In genomic region chr20:53515749-53516148, GRCh38 we compare ENCODE assay signal across 20 cellular contexts.
A peak's percentile ranks its signal among the peaks of the same experiment; 100 is the strongest.
DNase-seq lines count a peak whose midpoint lies in the region; ATAC-seq and TF ChIP-seq lines count a peak whose summit lies in the region.
"Had no signal": no experiment of that assay in that cellular context is flagged by ENCODE, and none has a peak within 500 bp of the region (broad histone marks: within the 10 kb centered on the region; RNA-seq: fewer than 3 reads in every experiment).

No MANE protein-coding gene starts in this region.

- WGBS in body of pancreas, 2 donors = 60 to 62% methylated on average over 4 of the region's 4 CpGs

- no peak for TF ChIP-seq CTCF in Caco-2 (IDR thresholded peaks at IDR 0.05; ENCODE audit: insufficient read depth in 1 of 2, low read depth in 1 of 2, low read length in 1 of 2, severe bottlenecking in 1 of 2, unreplicated experiment in 1 of 2)
- TF ChIP-seq CTCF in neural cell (IDR thresholded peaks at IDR 0.05; ENCODE audit: poor library complexity, severe bottlenecking) = no peak
- TF ChIP-seq CTCF in body of pancreas (IDR thresholded peaks at IDR 0.05) = no peak

- intact Hi-C loops in Caco-2 (cut with micrococcal nuclease; ENCODE audit: unreplicated experiment) = loop anchor here (10.0 kb wide), 1 partner anchor 249 kb away; no protein-coding TSS in a partner anchor
- intact Hi-C loops in body of pancreas (cut with DNase I) = no loop called here

- peaks cover 10% of the 10 kb centered on the region for H3K9me3 Mint-ChIP-seq in Caco-2 (ENCODE audit: unreplicated experiment)
- H3K9me3 Mint-ChIP-seq: CD4-positive, alpha-beta T cell; HFFc6 had no signal

- H3K9ac ChIP-seq in neural cell (ENCODE audit: low read length) = no peak overlapping the region

- BruUV-seq in Caco-2 (replicated peaks; lab: Mats Ljungman, UMichigan) = no TSS peak

- no peak overlapping the region for H2AFZ ChIP-seq in neural cell (ENCODE audit: low read depth, low read length)
- H2AFZ ChIP-seq: GM23338 had no signal

- H3K79me2 ChIP-seq in neural cell (replicated peaks; ENCODE audit: insufficient read depth, low read length) = no peaks in the 10 kb centered on the region

- H3K4me3 ChIP-seq in Caco-2 (ENCODE audit: low read depth, low read length) = no peak overlapping the region
- no peak overlapping the region for H3K4me3 ChIP-seq in neural cell (ENCODE audit: low read length)
- no peak overlapping the region for H3K4me3 ChIP-seq in body of pancreas
- H3K4me3 ChIP-seq: GM12878, GM23338, K562 had no signal

- H3K36me3 ChIP-seq in Caco-2 (ENCODE audit: control insufficient read depth, insufficient read depth, low read length) (no peaks in the 10 kb centered on the region), neural cell (ENCODE audit: insufficient read depth, low read length) (no peaks in the 10 kb centered on the region), body of pancreas (replicated peaks in 1 of 2; ENCODE audit: insufficient read depth in 1 of 2, low read depth in 2 of 2) (no peaks in the 10 kb centered on the region)

- TF ChIP-seq POLR2A in body of pancreas (IDR thresholded peaks at IDR 0.05) = no peak

- H3F3A ChIP-seq in neural cell (ENCODE audit: insufficient read depth, low read length, poor library complexity, severe bottlenecking) = no peaks in the 10 kb centered on the region

- peaks cover 17% of the 10 kb centered on the region for H3K36me3 Mint-ChIP-seq in Caco-2 (ENCODE audit: insufficient read depth, unreplicated experiment)

- H3K27me3 ChIP-seq in Caco-2 (replicated peaks; ENCODE audit: control insufficient read depth, insufficient read depth, low read length) (no peaks in the 10 kb centered on the region), neural cell (ENCODE audit: insufficient read depth, low read depth, low read length) (no peaks in the 10 kb centered on the region), body of pancreas (no peaks in the 10 kb centered on the region)

- peaks cover 47% of the 10 kb centered on the region for H3K4me1 ChIP-seq in Caco-2
- H3K4me1 ChIP-seq in body of pancreas = no peaks in the 10 kb centered on the region

- peak; percentile 61 for TF ChIP-seq EP300 in neural cell (conservative IDR thresholded peaks at IDR 0.05; ENCODE audit: poor library complexity, severe bottlenecking)

- CTCF ChIA-PET in Caco-2 (lab: Charles Lee) = interaction anchor here (0.8 to 3.0 kb wide), 3 partner anchors 32 to 424 kb away, joined by 3 to 23 read pairs (median 3); no protein-coding TSS in a partner anchor

- H3K9me3 ChIP-seq in Caco-2 (no peaks in the 10 kb centered on the region), neural cell (ENCODE audit: low read length) (no peaks in the 10 kb centered on the region), body of pancreas (no peaks in the 10 kb centered on the region)

- ATAC-seq in body of pancreas = no peak
- ATAC-seq: GM12878, GM23338, HCT116, K562 had no signal

- DNase-seq in Caco-2 (peak; percentile 75 to 86), DMS153 treated with DMSO at 0.1 percent for 48 hours (lab: John Stamatoyannopoulos, UW; ENCODE audit: unreplicated experiment) (peak; percentile 43), NCI-H748 (lab: John Stamatoyannopoulos, UW; ENCODE audit: unreplicated experiment) (peak; percentile 42), body of pancreas (no peak), mucosa of gallbladder (ENCODE audit: low spot score) (no peak), NCI-H2196 treated with DMSO at 0.1 percent for 48 hours (lab: John Stamatoyannopoulos, UW; ENCODE audit: unreplicated experiment) (no peak), activated T-cell treated with anti-CD3 and anti-CD28 coated beads for 4 hours (no peak)
- DNase-seq: AML-193; CD4-positive, alpha-beta T cell; DMS53; DND-41; EL; HFFc6; IMR-90 had no signal

- H3K27ac ChIP-seq in neural cell (ENCODE audit: low read length) (no peak overlapping the region), body of pancreas (no peak overlapping the region)
- H3K27ac ChIP-seq: C4-2B had no signal

- H3K4me2 ChIP-seq in neural cell (ENCODE audit: low read length) = no peak overlapping the region
- H3K4me2 ChIP-seq: GM23338 had no signal

- no peaks in the 10 kb centered on the region for H3K9me2 ChIP-seq in neural cell (ENCODE audit: insufficient read depth, low read length)

- peak overlapping the region; percentile 93 for H3K27ac Mint-ChIP-seq in Caco-2 (ENCODE audit: unreplicated experiment)
- H3K27ac Mint-ChIP-seq: CD4-positive, alpha-beta T cell; GM23338; HFFc6 had no signal

- POLR2A ChIA-PET in Caco-2 (lab: Charles Lee) = interaction anchor here (0.7 kb wide), 2 partner anchors 70 to 426 kb away, joined by 3 to 11 read pairs; no protein-coding TSS in a partner anchor

- H3K4me3 Mint-ChIP-seq in Caco-2 (ENCODE audit: unreplicated experiment) = peak overlapping the region; percentile 52
- H3K4me3 Mint-ChIP-seq: CD4-positive, alpha-beta T cell; GM23338; HFFc6 had no signal

- H3K4me1 Mint-ChIP-seq in Caco-2 (ENCODE audit: low read depth, unreplicated experiment) = peaks cover 51% of the 10 kb centered on the region
- H3K4me1 Mint-ChIP-seq: GM23338 had no signal

- TF ChIP-seq RAD21 in neural cell (conservative IDR thresholded peaks at IDR 0.05) = no peak

- H3K27me3 Mint-ChIP-seq in Caco-2 (ENCODE audit: insufficient read depth, unreplicated experiment) = no peaks in the 10 kb centered on the region
- H3K27me3 Mint-ChIP-seq: CD4-positive, alpha-beta T cell had no signal

- H4K20me1 ChIP-seq in neural cell (ENCODE audit: insufficient read depth) = no peaks in the 10 kb centered on the region

TF ChIP-seq in neural cell, 6 proteins besides CTCF, POLR2A, EP300 and RAD21:
- TF ChIP-seq SMC3 (conservative IDR thresholded peaks at IDR 0.05; ENCODE audit: poor library complexity) (no peak), POLR2AphosphoS5 (IDR thresholded peaks at IDR 0.05) (peak; percentile 26)
TF ChIP-seq in neural cell: peak in this region for 1.

Comparison
In these comparisons a context has a peak if more than half of its experiments do, and no peak if none do; other contexts are left out.
1. DNase-seq: peak in Caco-2 (2 of 2), DMS153 treated with DMSO at 0.1 percent for 48 hours (single experiment) and NCI-H748 (single experiment); none in body of pancreas (0 of 4), mucosa of gallbladder (single experiment), NCI-H2196 treated with DMSO at 0.1 percent for 48 hours (single experiment) and activated T-cell treated with anti-CD3 and anti-CD28 coated beads for 4 hours (single experiment).